ENCODE assay signal across 1 cellular context in genomic region chr2:239307921-239308620, GRCh38.
TF ChIP-seq lines count a peak whose summit lies in the region.

No MANE protein-coding gene starts in this region.

TF ChIP-seq in SK-N-SH, 30 proteins besides CTCF, POLR2A, EP300 and RAD21 (continued from another document):
- TF ChIP-seq, protein P1, sequence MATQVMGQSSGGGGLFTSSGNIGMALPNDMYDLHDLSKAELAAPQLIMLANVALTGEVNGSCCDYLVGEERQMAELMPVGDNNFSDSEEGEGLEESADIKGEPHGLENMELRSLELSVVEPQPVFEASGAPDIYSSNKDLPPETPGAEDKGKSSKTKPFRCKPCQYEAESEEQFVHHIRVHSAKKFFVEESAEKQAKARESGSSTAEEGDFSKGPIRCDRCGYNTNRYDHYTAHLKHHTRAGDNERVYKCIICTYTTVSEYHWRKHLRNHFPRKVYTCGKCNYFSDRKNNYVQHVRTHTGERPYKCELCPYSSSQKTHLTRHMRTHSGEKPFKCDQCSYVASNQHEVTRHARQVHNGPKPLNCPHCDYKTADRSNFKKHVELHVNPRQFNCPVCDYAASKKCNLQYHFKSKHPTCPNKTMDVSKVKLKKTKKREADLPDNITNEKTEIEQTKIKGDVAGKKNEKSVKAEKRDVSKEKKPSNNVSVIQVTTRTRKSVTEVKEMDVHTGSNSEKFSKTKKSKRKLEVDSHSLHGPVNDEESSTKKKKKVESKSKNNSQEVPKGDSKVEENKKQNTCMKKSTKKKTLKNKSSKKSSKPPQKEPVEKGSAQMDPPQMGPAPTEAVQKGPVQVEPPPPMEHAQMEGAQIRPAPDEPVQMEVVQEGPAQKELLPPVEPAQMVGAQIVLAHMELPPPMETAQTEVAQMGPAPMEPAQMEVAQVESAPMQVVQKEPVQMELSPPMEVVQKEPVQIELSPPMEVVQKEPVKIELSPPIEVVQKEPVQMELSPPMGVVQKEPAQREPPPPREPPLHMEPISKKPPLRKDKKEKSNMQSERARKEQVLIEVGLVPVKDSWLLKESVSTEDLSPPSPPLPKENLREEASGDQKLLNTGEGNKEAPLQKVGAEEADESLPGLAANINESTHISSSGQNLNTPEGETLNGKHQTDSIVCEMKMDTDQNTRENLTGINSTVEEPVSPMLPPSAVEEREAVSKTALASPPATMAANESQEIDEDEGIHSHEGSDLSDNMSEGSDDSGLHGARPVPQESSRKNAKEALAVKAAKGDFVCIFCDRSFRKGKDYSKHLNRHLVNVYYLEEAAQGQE (IDR thresholded peaks at IDR 0.05; ENCODE audit: low read depth, low read length) = no peak
- TF ChIP-seq YY1 (IDR thresholded peaks at IDR 0.05; ENCODE audit: low read depth) (no peak), NRF1 (IDR thresholded peaks at IDR 0.05; ENCODE audit: low read depth, low read length) (no peak), SMC3 (IDR thresholded peaks at IDR 0.05; ENCODE audit: low read depth, low read length) (no peak), MEF2A (IDR thresholded peaks at IDR 0.05; ENCODE audit: borderline replicate concordance, low read depth) (no peak), PBX3 (IDR thresholded peaks at IDR 0.05) (no peak), FOXJ3 (CRISPR knock-in tag; IDR thresholded peaks at IDR 0.05) (no peak), NFIC (IDR thresholded peaks at IDR 0.05; ENCODE audit: borderline replicate concordance) (no peak), GABPA (IDR thresholded peaks at IDR 0.05; ENCODE audit: low read depth) (no peak), FOXM1 (IDR thresholded peaks at IDR 0.05; ENCODE audit: low read depth) (no peak), EZH2phosphoT487 (IDR thresholded peaks at IDR 0.05; ENCODE audit: borderline replicate concordance, low read depth) (no peak), TAF1 (IDR thresholded peaks at IDR 0.05; ENCODE audit: borderline replicate concordance, low read depth, low read length) (no peak)
